ENCODE assay signal across 8 cellular contexts in the genomic region with DNA sequence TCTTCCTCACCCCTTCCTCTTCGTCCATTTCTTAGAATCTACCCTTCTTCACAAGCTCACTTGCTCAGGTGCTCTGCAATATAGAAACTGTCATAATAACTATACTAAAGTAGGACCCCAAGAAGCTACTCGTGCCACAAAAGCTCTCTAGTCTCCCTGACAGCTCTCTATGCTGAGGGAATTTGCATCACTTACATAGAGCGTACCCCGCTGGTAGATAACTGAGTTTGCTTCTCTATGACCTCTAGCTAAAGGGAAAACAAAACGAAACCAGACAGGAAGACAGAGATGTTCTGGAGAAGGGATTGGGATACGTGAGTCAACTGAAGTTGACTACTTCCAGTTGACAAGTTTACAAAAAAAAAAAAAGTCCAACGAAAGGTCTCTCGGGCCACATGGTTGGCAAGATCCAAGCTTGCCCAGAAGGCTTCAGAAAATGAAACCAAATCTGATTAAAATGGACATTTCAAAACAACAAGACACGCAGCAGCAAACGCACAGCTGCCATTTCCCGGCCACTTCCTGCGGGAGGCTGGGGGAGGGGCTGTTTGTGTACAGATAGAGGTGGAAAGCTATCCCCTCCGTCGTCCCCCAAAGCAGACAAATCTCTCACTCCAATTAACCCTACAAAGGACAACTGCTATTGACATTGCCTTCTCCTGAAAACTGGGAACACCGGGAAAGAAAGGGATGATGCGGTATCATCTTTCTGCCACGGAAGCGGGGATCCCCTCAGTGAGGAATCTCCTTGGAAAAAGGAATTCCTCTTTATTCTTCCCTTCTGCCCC. TPM values are rescaled to one million over a fixed set of nuclear protein-coding genes. Genes with fewer than 3 reads are reported as not detected.
DNase-seq lines count a peak whose midpoint lies in the region; ATAC-seq and TF ChIP-seq lines count a peak whose summit lies in the region.

No MANE protein-coding gene starts in this region.

- H3K4me1 Mint-ChIP-seq in CD4-positive, alpha-beta T cell (ENCODE audit: low read depth), result peaks cover 75% of the 10 kb centered on the region
- peaks cover 64% of the 10 kb centered on the region for H3K4me1 Mint-ChIP-seq in neural crest cell

- POLR2A ChIA-PET in CD4-positive, alpha-beta T cell (lab: Charles Lee), result interaction anchor here (0.6 to 8.8 kb wide), 41 partner anchors 7 to 913 kb away, joined by 3 to 155 read pairs (median 6); partner anchors contain the start of genes ATP5F1B, BLOC1S1, CNPY2 and DNAJC14

- TF ChIP-seq POLR2A in upper lobe of left lung (IDR thresholded peaks at IDR 0.05), result peak in 3 of 4 donors; percentile 6 to 42 (median 23)

- H3K4me1 ChIP-seq in upper lobe of left lung, result peaks cover 53 to 67% (median 60%) of the 10 kb centered on the region in 4 donors

- no peak for TF ChIP-seq CTCF in CD4-positive, alpha-beta T cell (IDR thresholded peaks at IDR 0.05)
- no peak for TF ChIP-seq CTCF in neural crest cell (conservative IDR thresholded peaks at IDR 0.05)
- no peak for TF ChIP-seq CTCF in upper lobe of left lung (IDR thresholded peaks at IDR 0.05)

- WGBS in upper lobe of left lung, 2 donors, result 0 to 1% methylated on average over 15 to 18 of the region's 18 CpGs

- CTCF ChIA-PET in CD4-positive, alpha-beta T cell (lab: Charles Lee), result interaction anchor here (0.6 to 3.5 kb wide), 13 partner anchors 8 to 623 kb away, joined by 3 to 25 read pairs (median 4); partner anchors contain the start of gene PTGES3

- H3K36me3 Mint-ChIP-seq in CD4-positive, alpha-beta T cell (ENCODE audit: low read depth), result peaks cover 41% of the 10 kb centered on the region
- no peaks in the 10 kb centered on the region for H3K36me3 Mint-ChIP-seq in neural crest cell (ENCODE audit: low read depth)

- no peaks in the 10 kb centered on the region for H3K9me3 Mint-ChIP-seq in CD4-positive, alpha-beta T cell
- H3K9me3 Mint-ChIP-seq in neural crest cell, result no peaks in the 10 kb centered on the region

- peak; percentile 54 for ATAC-seq in CD4-positive, alpha-beta T cell (ENCODE audit: poor library complexity)
- ATAC-seq in upper lobe of left lung (ENCODE audit: low FRiP score in 2 of 2) (peak; percentile 15 to 67), HG02763 (IDR thresholded peaks at IDR 0.05; ENCODE audit: unreplicated experiment) (no peak)

- TF ChIP-seq EP300 in upper lobe of left lung (IDR thresholded peaks at IDR 0.05), result no peak

- H3K27ac Mint-ChIP-seq in CD4-positive, alpha-beta T cell, result peak overlapping the region; percentile 94
- H3K27ac Mint-ChIP-seq in neural crest cell (ENCODE audit: unreplicated experiment), result peak overlapping the region; percentile 95

- H3K9me3 ChIP-seq in CD4-positive, alpha-beta T cell (ENCODE audit: control insufficient read depth, low read length), result no peaks in the 10 kb centered on the region
- no peaks in the 10 kb centered on the region for H3K9me3 ChIP-seq in upper lobe of left lung

- peak overlapping the region; percentile 92 to 100 (median 96) for H3K4me3 ChIP-seq in upper lobe of left lung

- H3K4me3 Mint-ChIP-seq in CD4-positive, alpha-beta T cell, result peak overlapping the region; percentile 93
- peak overlapping the region; percentile 97 for H3K4me3 Mint-ChIP-seq in neural crest cell

- DNase-seq in CD4-positive, alpha-beta T cell, result peak; percentile 50 to 76 (median 62)
- peak; percentile 61 for DNase-seq in HCEC 1CT
- peak; percentile 72 for DNase-seq in RKO (ENCODE audit: low spot score)
- peak; percentile 62 for DNase-seq in activated naive CD4-positive, alpha-beta T cell treated with Interleukin-2 at 50 U/mL for 16 hours
- DNase-seq in foreskin melanocyte, result peak; percentile 52
- DNase-seq in neural crest cell (ENCODE audit: low read depth, low spot score), result peak; percentile 42
- DNase-seq in upper lobe of left lung, result peak in 1 of 2 donors; percentile 79

- H3K27me3 Mint-ChIP-seq in CD4-positive, alpha-beta T cell, result no peaks in the 10 kb centered on the region
- no peaks in the 10 kb centered on the region for H3K27me3 Mint-ChIP-seq in neural crest cell (ENCODE audit: low read depth)

- no peaks in the 10 kb centered on the region for H3K27me3 ChIP-seq in CD4-positive, alpha-beta T cell (ENCODE audit: control insufficient read depth, insufficient read depth, low read length)
- no peaks in the 10 kb centered on the region for H3K27me3 ChIP-seq in upper lobe of left lung

- H3K27ac ChIP-seq in CD4-positive, alpha-beta T cell (ENCODE audit: low read depth, low read length), result peak overlapping the region; percentile 96
- H3K27ac ChIP-seq in upper lobe of left lung, result peak overlapping the region; percentile 95 to 99 (median 97)

- H3K36me3 ChIP-seq in upper lobe of left lung, result peaks cover 0 to 20% (median 0%) of the 10 kb centered on the region in 4 donors

- intact Hi-C loops in CD4-positive, alpha-beta T cell (cut with DNase I, micrococcal nuclease), result loop anchor here in 1 of 2 experiments (1.0 to 5.0 kb wide), 2 partner anchors 8 to 37 kb away; no protein-coding TSS in a partner anchor

RNA-seq across cellular contexts. Expression of gene BAZ2A, which starts 1.3 kb away (rescaled TPM):
- 100 to 1,000 TPM; 207 to 211 TPM for total RNA-seq in CD4-positive, alpha-beta T cell
- total RNA-seq in neural crest cell (116 and 122 TPM in 2 replicates), upper lobe of left lung (100 to 1,000 TPM in 2 of 6 donors, 10 to 100 TPM in 4; 74.5 to 245 (median 95.5) TPM)

RNA-seq across cellular contexts. Expression of gene ATP5F1B, which starts 16.9 kb away (rescaled TPM):
- total RNA-seq in CD4-positive, alpha-beta T cell, result 100 to 1,000 TPM; 305 to 318 TPM
- 626 and 651 TPM in 2 replicates for total RNA-seq in neural crest cell
- 100 to 1,000 TPM; 245 to 404 (median 317) TPM for total RNA-seq in upper lobe of left lung

RNA-seq across cellular contexts. Expression of gene PTGES3, which starts 59.2 kb away (rescaled TPM):
- 100 to 1,000 TPM; 146 to 154 TPM for total RNA-seq in CD4-positive, alpha-beta T cell
- total RNA-seq in neural crest cell (282 and 284 TPM in 2 replicates), upper lobe of left lung (100 to 1,000 TPM in 3 of 6 donors, 10 to 100 TPM in 3; 41.9 to 156 (median 105) TPM)
